14 cellular contexts compared by ENCODE assay signal in the genomic region with DNA sequence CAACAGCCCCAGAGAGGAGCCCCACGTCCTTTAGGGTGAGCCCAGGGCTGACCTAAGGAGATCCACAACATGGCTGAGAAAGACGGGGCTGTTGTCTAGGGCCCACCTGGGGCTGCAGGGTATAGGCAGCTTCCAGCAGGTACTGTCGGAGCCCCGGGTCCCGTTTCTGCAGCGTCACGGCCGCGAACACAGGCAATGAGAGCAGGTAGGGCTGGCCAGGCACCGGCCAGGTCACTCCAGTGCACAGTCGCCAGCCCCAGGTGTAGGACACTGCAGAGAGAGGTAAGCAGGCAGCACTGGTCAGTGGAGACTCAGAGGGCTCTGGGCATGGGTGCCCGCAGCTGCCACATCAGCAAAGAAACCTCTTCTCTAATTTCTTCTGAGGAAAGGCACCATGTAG.
A peak's percentile ranks its signal among the peaks of the same experiment; 100 is the strongest.
DNase-seq lines count a peak whose midpoint lies in the region; ATAC-seq and TF ChIP-seq lines count a peak whose summit lies in the region.
"Had no signal": no experiment of that assay in that cellular context is flagged by ENCODE, and none has a peak within 500 bp of the region (broad histone marks: within the 10 kb centered on the region; RNA-seq: fewer than 3 reads in every experiment).

No MANE protein-coding gene starts in this region.

- no peak overlapping the region for H2BK20ac ChIP-seq in IMR-90 (ENCODE audit: low read depth, low read length)

- in situ Hi-C loops in IMR-90 (cut with MboI; ENCODE audit: low sequenced_read_pairs): no loop called here

- BruUV-seq in IMR-90 (replicated peaks; lab: Mats Ljungman, UMichigan): no TSS peak

- H3K4me1 Mint-ChIP-seq in stimulated activated effector memory CD8-positive, alpha-beta T cell treated with anti-CD3 and anti-CD28 coated beads, Interleukin-12 subunit alpha, Interleukin-12 subunit beta, amount 100 ng/mL, for 72 hours: no peaks in the 10 kb centered on the region

- POLR2A ChIA-PET in IMR-90 (lab: Charles Lee; ENCODE audit: unreplicated experiment): no interaction called here

- H4K8ac ChIP-seq in IMR-90 (ENCODE audit: low read depth in 2 of 2, low read length in 2 of 2): no peak overlapping the region
- no peak overlapping the region for H4K8ac ChIP-seq in mesenchymal stem cell (ENCODE audit: low read length)

- no peaks in the 10 kb centered on the region for H3K36me3 Mint-ChIP-seq in stimulated activated effector memory CD8-positive, alpha-beta T cell treated with anti-CD3 and anti-CD28 coated beads, Interleukin-12 subunit alpha, Interleukin-12 subunit beta, amount 100 ng/mL, for 72 hours

- H3K9ac ChIP-seq in IMR-90 (ENCODE audit: low read depth, low read length) (no peak overlapping the region), mesenchymal stem cell (ENCODE audit: low read length) (no peak overlapping the region)

- no peaks in the 10 kb centered on the region for H3K9me3 Mint-ChIP-seq in stimulated activated effector memory CD8-positive, alpha-beta T cell treated with anti-CD3 and anti-CD28 coated beads, Interleukin-12 subunit alpha, Interleukin-12 subunit beta, amount 100 ng/mL, for 72 hours
- H3K9me3 Mint-ChIP-seq: CD4-positive, alpha-beta T cell had no signal

- H2AK9ac ChIP-seq in IMR-90 (replicated peaks; ENCODE audit: low read depth, low read length, poor library complexity): no peak overlapping the region

- H3K27ac Mint-ChIP-seq in stimulated activated effector memory CD8-positive, alpha-beta T cell treated with anti-CD3 and anti-CD28 coated beads, Interleukin-12 subunit alpha, Interleukin-12 subunit beta, amount 100 ng/mL, for 72 hours: no peak overlapping the region
- H3K27ac Mint-ChIP-seq: CD4-positive, alpha-beta T cell had no signal

- H3K27me3 ChIP-seq in IMR-90 (ENCODE audit: control insufficient read depth, insufficient read depth, low read length): peaks cover 18% of the 10 kb centered on the region
- peaks cover 44 to 45% of the 10 kb centered on the region in 2 experiments for H3K27me3 ChIP-seq in mesenchymal stem cell (ENCODE audit: control insufficient read depth in 1 of 2, insufficient read depth in 1 of 2, low read length in 2 of 2)

- no peak overlapping the region for H3K4me3 Mint-ChIP-seq in stimulated activated effector memory CD8-positive, alpha-beta T cell treated with anti-CD3 and anti-CD28 coated beads, Interleukin-12 subunit alpha, Interleukin-12 subunit beta, amount 100 ng/mL, for 72 hours
- H3K4me3 Mint-ChIP-seq: CD4-positive, alpha-beta T cell had no signal

- H3K9me3 ChIP-seq in IMR-90 (ENCODE audit: control insufficient read depth, insufficient read depth, low read length) (no peaks in the 10 kb centered on the region), mesenchymal stem cell (ENCODE audit: control insufficient read depth, low read length) (no peaks in the 10 kb centered on the region)
- H3K9me3 ChIP-seq: Caco-2, HAP-1 had no signal

- H4K5ac ChIP-seq in IMR-90 (ENCODE audit: low read depth, low read length): no peak overlapping the region

- CTCF ChIA-PET in IMR-90 (lab: Yijun Ruan, JAX): no interaction called here

- no peak overlapping the region for H2BK15ac ChIP-seq in IMR-90 (ENCODE audit: low read depth, low read length)
- no peak overlapping the region for H2BK15ac ChIP-seq in mesenchymal stem cell (ENCODE audit: low read depth, poor library complexity, severe bottlenecking)

- H3K27ac ChIP-seq in IMR-90 (ENCODE audit: insufficient read depth, low read length): no peak overlapping the region
- no peak overlapping the region for H3K27ac ChIP-seq in mesenchymal stem cell (ENCODE audit: low read length, poor library complexity, severe bottlenecking)
- H3K27ac ChIP-seq: C4-2B had no signal

- H2BK5ac ChIP-seq in IMR-90 (ENCODE audit: low read depth, low read length, poor library complexity, severe bottlenecking) (no peak overlapping the region), mesenchymal stem cell (ENCODE audit: low read depth, low read length, poor library complexity, severe bottlenecking) (no peak overlapping the region)

- TF ChIP-seq POLR2A in IMR-90 (IDR thresholded peaks at IDR 0.05; ENCODE audit: low read depth, low read length): no peak

- TF ChIP-seq CTCF in IMR-90 (conservative IDR thresholded peaks at IDR 0.05; ENCODE audit: low read depth, low read length): no peak

- H3K4ac ChIP-seq in IMR-90 (ENCODE audit: low read depth, low read length) (no peak overlapping the region), mesenchymal stem cell (ENCODE audit: low read depth in 1 of 2, low read length in 2 of 2) (no peak overlapping the region)

- H4K20me1 ChIP-seq in IMR-90 (ENCODE audit: insufficient read depth, low read length): no peaks in the 10 kb centered on the region

- no peaks in the 10 kb centered on the region for H3K4me1 ChIP-seq in IMR-90 (ENCODE audit: control insufficient read depth, insufficient read depth, low read length)
- H3K4me1 ChIP-seq in mesenchymal stem cell (ENCODE audit: control insufficient read depth, insufficient read depth, low read depth, low read length): no peaks in the 10 kb centered on the region
- H3K4me1 ChIP-seq: HAP-1 had no signal

- H2AK5ac ChIP-seq in IMR-90 (ENCODE audit: low read depth, low read length) (no peak overlapping the region), mesenchymal stem cell (ENCODE audit: low read length, severe bottlenecking) (no peak overlapping the region)

- H3K9me1 ChIP-seq in IMR-90 (ENCODE audit: insufficient read depth, low read length): peaks cover 3% of the 10 kb centered on the region; the same call in 1 of the 2 replicates

- H3K14ac ChIP-seq in IMR-90 (replicated peaks; ENCODE audit: low read depth, low read length) (no peak overlapping the region), mesenchymal stem cell (ENCODE audit: low read length in 2 of 2) (no peak overlapping the region)

- peak overlapping the region; percentile 61 for H2AFZ ChIP-seq in IMR-90 (replicated peaks; ENCODE audit: low read length, poor library complexity)
- no peak overlapping the region for H2AFZ ChIP-seq in mesenchymal stem cell (ENCODE audit: low read depth, low read length)

- 93% methylated on average over 8 of the region's 12 CpGs; no CpG with 5 or more reads in 1 of the 2 experiments for WGBS in IMR-90 (ENCODE audit: extremely low coverage in 2 of 2, insufficient read length in 1 of 2), 2 experiments
- WGBS in mesenchymal stem cell: 86% methylated on average over 12 of the region's 12 CpGs

- dilution Hi-C loops in IMR-90 (cut with HindIII; ENCODE audit: low sequenced_read_pairs, unreplicated experiment): no loop called here

- H3K56ac ChIP-seq in IMR-90 (ENCODE audit: extremely low read depth, insufficient read depth, low read length): no peak overlapping the region

- H3K36me3 ChIP-seq in IMR-90 (ENCODE audit: control insufficient read depth, insufficient read depth, low read length) (no peaks in the 10 kb centered on the region), mesenchymal stem cell (ENCODE audit: control insufficient read depth in 1 of 2, insufficient read depth in 2 of 2, low read depth in 1 of 2, low read length in 2 of 2) (no peaks in the 10 kb centered on the region)
- H3K36me3 ChIP-seq: HAP-1 had no signal

- H3K4me2 ChIP-seq in IMR-90 (ENCODE audit: low read depth, low read length) (no peak overlapping the region), mesenchymal stem cell (ENCODE audit: low read length, poor library complexity, severe bottlenecking) (no peak overlapping the region)

- H4K91ac ChIP-seq in IMR-90 (ENCODE audit: insufficient read depth, low read depth, low read length) (no peak overlapping the region), mesenchymal stem cell (ENCODE audit: low read length) (peak overlapping the region; percentile 12)

- H3K18ac ChIP-seq in IMR-90 (ENCODE audit: low read depth, low read length) (no peak overlapping the region), mesenchymal stem cell (ENCODE audit: low read depth in 1 of 2, low read length in 2 of 2) (no peak overlapping the region)

- no peak overlapping the region for H3K4me3 ChIP-seq in IMR-90 (ENCODE audit: insufficient read depth, low read depth, low read length)
- no peak overlapping the region for H3K4me3 ChIP-seq in mesenchymal stem cell (ENCODE audit: insufficient read depth in 1 of 2, low read depth in 1 of 2, low read length in 2 of 2)
- H3K4me3 ChIP-seq: HAP-1 had no signal

- intact Hi-C loops in IMR-90 (cut with micrococcal nuclease): loop anchor here (10.0 kb wide), 1 partner anchor 47 kb away; no protein-coding TSS in a partner anchor

- H3K79me1 ChIP-seq in IMR-90 (ENCODE audit: low read depth in 1 of 2, low read length in 2 of 2): no peaks in the 10 kb centered on the region
- no peaks in the 10 kb centered on the region for H3K79me1 ChIP-seq in mesenchymal stem cell (replicated peaks; ENCODE audit: low read length, poor library complexity, severe bottlenecking)

- H3K23ac ChIP-seq in IMR-90 (ENCODE audit: low read depth, low read length) (no peak overlapping the region), mesenchymal stem cell (ENCODE audit: low read length in 2 of 2) (no peak overlapping the region)

- no peak for DNase-seq in IMR-90
- no peak for DNase-seq in mesenchymal stem cell
- no peak for DNase-seq in stimulated activated effector memory CD8-positive, alpha-beta T cell treated with anti-CD3 and anti-CD28 coated beads, Interleukin-12 subunit alpha, Interleukin-12 subunit beta, amount 100 ng/mL, for 72 hours (ENCODE audit: low spot score in 2 of 2)
- DNase-seq in DMS153 (lab: John Stamatoyannopoulos, UW): no peak
- DNase-seq: AML-193; Caco-2; CD4-positive, alpha-beta T cell; DMS79; GF-D8; KG1 had no signal

- ATAC-seq in IMR-90 (ENCODE audit: low read depth) (no peak), HG03045 (IDR thresholded peaks at IDR 0.05; ENCODE audit: unreplicated experiment) (no peak), HG03108 (IDR thresholded peaks at IDR 0.05; ENCODE audit: unreplicated experiment) (no peak)
- peak; percentile 8 for ATAC-seq in stimulated activated effector memory CD8-positive, alpha-beta T cell treated with anti-CD3 and anti-CD28 coated beads, Interleukin-12 subunit alpha, Interleukin-12 subunit beta, amount 100 ng/mL, for 72 hours

- no peak for TF ChIP-seq RAD21 in IMR-90 (IDR thresholded peaks at IDR 0.05; ENCODE audit: low read length)

- H2BK120ac ChIP-seq in IMR-90 (ENCODE audit: low read depth, low read length) (no peak overlapping the region), mesenchymal stem cell (ENCODE audit: low read depth, low read length) (no peak overlapping the region)

- H2BK12ac ChIP-seq in mesenchymal stem cell (ENCODE audit: low read length in 2 of 2): no peak overlapping the region

TF ChIP-seq in IMR-90, 13 proteins besides CTCF, POLR2A, EP300 and RAD21 (continues in another document):
- TF ChIP-seq RFX5 (IDR thresholded peaks at IDR 0.05; ENCODE audit: low read depth, low read length) (no peak), NFE2L2 (IDR thresholded peaks at IDR 0.05; ENCODE audit: low read depth, low read length) (no peak), FOS (IDR thresholded peaks at IDR 0.05; ENCODE audit: low read depth, low read length) (no peak)
- TF ChIP-seq, protein P1, sequence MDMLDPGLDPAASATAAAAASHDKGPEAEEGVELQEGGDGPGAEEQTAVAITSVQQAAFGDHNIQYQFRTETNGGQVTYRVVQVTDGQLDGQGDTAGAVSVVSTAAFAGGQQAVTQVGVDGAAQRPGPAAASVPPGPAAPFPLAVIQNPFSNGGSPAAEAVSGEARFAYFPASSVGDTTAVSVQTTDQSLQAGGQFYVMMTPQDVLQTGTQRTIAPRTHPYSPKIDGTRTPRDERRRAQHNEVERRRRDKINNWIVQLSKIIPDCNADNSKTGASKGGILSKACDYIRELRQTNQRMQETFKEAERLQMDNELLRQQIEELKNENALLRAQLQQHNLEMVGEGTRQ (IDR thresholded peaks at IDR 0.05; ENCODE audit: low read depth, low read length): no peak
